ENCODE assay signal across 1 cellular context in the genomic region with DNA sequence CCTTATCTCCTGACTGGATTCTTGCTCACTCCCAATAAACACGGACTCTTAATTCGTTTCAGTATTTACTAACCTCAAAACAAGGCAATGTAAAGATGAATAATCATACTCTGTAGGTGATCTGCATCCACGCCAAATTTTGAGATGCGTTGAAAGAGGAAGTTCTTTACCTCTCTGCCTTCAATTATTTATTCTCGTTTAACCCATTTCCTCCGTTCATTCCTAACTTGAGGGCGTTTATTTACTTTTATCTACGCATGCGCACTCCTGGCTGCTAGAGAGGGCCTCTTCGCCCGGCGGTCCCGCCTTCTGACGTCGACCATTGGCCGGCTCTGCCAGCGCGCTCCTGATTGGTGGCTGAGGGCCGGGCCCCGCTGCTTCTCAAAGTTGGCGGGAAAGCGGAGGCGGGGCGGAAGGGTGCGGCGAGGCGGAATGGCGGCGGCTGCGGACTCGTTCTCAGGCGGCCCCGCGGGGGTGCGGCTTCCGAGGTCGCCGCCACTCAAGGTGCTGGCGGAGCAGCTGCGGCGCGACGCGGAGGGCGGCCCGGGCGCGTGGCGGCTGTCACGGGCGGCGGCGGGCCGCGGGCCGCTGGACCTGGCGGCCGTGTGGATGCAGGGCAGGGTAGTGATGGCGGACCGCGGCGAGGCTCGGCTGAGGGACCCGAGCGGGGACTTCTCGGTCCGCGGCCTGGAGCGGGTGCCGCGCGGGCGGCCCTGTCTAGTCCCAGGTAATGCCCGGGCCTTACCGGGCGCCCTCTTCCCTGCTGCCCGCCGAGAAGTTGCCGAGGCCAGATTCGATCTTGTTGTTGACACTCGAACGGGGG.
TF ChIP-seq lines count a peak whose summit lies in the region.

A gene (plus strand): TSS at position 420 of the 823 bp plus-strand sequence. CDS start 13 bp downstream, at position 433.

TF ChIP-seq in GM12878, 131 proteins besides CTCF, POLR2A, EP300 and RAD21 (continued from another document and continues in another):
- TF ChIP-seq, protein P1, sequence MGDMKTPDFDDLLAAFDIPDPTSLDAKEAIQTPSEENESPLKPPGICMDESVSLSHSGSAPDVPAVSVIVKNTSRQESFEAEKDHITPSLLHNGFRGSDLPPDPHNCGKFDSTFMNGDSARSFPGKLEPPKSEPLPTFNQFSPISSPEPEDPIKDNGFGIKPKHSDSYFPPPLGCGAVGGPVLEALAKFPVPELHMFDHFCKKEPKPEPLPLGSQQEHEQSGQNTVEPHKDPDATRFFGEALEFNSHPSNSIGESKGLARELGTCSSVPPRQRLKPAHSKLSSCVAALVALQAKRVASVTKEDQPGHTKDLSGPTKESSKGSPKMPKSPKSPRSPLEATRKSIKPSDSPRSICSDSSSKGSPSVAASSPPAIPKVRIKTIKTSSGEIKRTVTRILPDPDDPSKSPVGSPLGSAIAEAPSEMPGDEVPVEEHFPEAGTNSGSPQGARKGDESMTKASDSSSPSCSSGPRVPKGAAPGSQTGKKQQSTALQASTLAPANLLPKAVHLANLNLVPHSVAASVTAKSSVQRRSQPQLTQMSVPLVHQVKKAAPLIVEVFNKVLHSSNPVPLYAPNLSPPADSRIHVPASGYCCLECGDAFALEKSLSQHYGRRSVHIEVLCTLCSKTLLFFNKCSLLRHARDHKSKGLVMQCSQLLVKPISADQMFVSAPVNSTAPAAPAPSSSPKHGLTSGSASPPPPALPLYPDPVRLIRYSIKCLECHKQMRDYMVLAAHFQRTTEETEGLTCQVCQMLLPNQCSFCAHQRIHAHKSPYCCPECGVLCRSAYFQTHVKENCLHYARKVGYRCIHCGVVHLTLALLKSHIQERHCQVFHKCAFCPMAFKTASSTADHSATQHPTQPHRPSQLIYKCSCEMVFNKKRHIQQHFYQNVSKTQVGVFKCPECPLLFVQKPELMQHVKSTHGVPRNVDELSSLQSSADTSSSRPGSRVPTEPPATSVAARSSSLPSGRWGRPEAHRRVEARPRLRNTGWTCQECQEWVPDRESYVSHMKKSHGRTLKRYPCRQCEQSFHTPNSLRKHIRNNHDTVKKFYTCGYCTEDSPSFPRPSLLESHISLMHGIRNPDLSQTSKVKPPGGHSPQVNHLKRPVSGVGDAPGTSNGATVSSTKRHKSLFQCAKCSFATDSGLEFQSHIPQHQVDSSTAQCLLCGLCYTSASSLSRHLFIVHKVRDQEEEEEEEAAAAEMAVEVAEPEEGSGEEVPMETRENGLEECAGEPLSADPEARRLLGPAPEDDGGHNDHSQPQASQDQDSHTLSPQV (IDR thresholded peaks at IDR 0.05), result 0 out of 2 replicates have a peak, but pooled peaks have one; percentile 23
- TF ChIP-seq FOXM1 (IDR thresholded peaks at IDR 0.05; ENCODE audit: low read depth, low read length) (no peak), MEF2B (IDR thresholded peaks at IDR 0.05; ENCODE audit: partially characterized antibody, poor library complexity, severe bottlenecking) (no peak), SMAD5 (IDR thresholded peaks at IDR 0.05; ENCODE audit: low read depth) (no peak), FOS (IDR thresholded peaks at IDR 0.05; ENCODE audit: borderline replicate concordance, extremely low read depth, insufficient read length) (peak; percentile 69), ZZZ3 (IDR thresholded peaks at IDR 0.05; ENCODE audit: control insufficient read depth, insufficient read length, low read depth) (no peak), SPI1 (IDR thresholded peaks at IDR 0.05; ENCODE audit: borderline replicate concordance, insufficient read depth, low read depth, low read length) (no peak), SREBF1 (IDR thresholded peaks at IDR 0.05; ENCODE audit: low read length) (no peak), ZNF274 (IDR thresholded peaks at IDR 0.05; ENCODE audit: insufficient read depth, insufficient read length) (no peak), TARDBP (IDR thresholded peaks at IDR 0.05; ENCODE audit: borderline replicate concordance) (no peak), EGR1 (IDR thresholded peaks at IDR 0.05; ENCODE audit: borderline replicate concordance in 1 of 2, low read depth in 2 of 2, low read length in 2 of 2) (peak in 1 of 2 experiments; percentile 74; a peak in 2 of 3 replicates), NBN (IDR thresholded peaks at IDR 0.05) (no peak; the same call in 1 of the 2 replicates), CHD2 (IDR thresholded peaks at IDR 0.05; ENCODE audit: borderline replicate concordance, low read depth, low read length) (peak; percentile 88; the same call in 1 of the 2 replicates), ESRRA (IDR thresholded peaks at IDR 0.05; ENCODE audit: low read length) (no peak), MYB (IDR thresholded peaks at IDR 0.05; ENCODE audit: borderline replicate concordance, low read depth, low read length) (no peak), NR2F1 (conservative IDR thresholded peaks at IDR 0.05) (peak; percentile 44), HCFC1 (IDR thresholded peaks at IDR 0.05; ENCODE audit: low read length) (no peak)
- TF ChIP-seq, protein P2, sequence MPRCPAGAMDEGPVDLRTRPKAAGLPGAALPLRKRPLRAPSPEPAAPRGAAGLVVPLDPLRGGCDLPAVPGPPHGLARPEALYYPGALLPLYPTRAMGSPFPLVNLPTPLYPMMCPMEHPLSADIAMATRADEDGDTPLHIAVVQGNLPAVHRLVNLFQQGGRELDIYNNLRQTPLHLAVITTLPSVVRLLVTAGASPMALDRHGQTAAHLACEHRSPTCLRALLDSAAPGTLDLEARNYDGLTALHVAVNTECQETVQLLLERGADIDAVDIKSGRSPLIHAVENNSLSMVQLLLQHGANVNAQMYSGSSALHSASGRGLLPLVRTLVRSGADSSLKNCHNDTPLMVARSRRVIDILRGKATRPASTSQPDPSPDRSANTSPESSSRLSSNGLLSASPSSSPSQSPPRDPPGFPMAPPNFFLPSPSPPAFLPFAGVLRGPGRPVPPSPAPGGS (IDR thresholded peaks at IDR 0.05; ENCODE audit: borderline replicate concordance, insufficient read depth, low read depth, low read length, poor library complexity, severe bottlenecking), result no peak
- TF ChIP-seq, protein P3, sequence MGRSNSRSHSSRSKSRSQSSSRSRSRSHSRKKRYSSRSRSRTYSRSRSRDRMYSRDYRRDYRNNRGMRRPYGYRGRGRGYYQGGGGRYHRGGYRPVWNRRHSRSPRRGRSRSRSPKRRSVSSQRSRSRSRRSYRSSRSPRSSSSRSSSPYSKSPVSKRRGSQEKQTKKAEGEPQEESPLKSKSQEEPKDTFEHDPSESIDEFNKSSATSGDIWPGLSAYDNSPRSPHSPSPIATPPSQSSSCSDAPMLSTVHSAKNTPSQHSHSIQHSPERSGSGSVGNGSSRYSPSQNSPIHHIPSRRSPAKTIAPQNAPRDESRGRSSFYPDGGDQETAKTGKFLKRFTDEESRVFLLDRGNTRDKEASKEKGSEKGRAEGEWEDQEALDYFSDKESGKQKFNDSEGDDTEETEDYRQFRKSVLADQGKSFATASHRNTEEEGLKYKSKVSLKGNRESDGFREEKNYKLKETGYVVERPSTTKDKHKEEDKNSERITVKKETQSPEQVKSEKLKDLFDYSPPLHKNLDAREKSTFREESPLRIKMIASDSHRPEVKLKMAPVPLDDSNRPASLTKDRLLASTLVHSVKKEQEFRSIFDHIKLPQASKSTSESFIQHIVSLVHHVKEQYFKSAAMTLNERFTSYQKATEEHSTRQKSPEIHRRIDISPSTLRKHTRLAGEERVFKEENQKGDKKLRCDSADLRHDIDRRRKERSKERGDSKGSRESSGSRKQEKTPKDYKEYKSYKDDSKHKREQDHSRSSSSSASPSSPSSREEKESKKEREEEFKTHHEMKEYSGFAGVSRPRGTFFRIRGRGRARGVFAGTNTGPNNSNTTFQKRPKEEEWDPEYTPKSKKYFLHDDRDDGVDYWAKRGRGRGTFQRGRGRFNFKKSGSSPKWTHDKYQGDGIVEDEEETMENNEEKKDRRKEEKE (IDR thresholded peaks at IDR 0.05), result no peak
- TF ChIP-seq, protein P4, sequence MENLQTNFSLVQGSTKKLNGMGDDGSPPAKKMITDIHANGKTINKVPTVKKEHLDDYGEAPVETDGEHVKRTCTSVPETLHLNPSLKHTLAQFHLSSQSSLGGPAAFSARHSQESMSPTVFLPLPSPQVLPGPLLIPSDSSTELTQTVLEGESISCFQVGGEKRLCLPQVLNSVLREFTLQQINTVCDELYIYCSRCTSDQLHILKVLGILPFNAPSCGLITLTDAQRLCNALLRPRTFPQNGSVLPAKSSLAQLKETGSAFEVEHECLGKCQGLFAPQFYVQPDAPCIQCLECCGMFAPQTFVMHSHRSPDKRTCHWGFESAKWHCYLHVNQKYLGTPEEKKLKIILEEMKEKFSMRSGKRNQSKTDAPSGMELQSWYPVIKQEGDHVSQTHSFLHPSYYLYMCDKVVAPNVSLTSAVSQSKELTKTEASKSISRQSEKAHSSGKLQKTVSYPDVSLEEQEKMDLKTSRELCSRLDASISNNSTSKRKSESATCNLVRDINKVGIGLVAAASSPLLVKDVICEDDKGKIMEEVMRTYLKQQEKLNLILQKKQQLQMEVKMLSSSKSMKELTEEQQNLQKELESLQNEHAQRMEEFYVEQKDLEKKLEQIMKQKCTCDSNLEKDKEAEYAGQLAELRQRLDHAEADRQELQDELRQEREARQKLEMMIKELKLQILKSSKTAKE (IDR thresholded peaks at IDR 0.05; ENCODE audit: low read depth, poor library complexity, severe bottlenecking), result peak; percentile 41
- TF ChIP-seq, protein P5, sequence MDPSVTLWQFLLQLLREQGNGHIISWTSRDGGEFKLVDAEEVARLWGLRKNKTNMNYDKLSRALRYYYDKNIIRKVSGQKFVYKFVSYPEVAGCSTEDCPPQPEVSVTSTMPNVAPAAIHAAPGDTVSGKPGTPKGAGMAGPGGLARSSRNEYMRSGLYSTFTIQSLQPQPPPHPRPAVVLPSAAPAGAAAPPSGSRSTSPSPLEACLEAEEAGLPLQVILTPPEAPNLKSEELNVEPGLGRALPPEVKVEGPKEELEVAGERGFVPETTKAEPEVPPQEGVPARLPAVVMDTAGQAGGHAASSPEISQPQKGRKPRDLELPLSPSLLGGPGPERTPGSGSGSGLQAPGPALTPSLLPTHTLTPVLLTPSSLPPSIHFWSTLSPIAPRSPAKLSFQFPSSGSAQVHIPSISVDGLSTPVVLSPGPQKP (IDR thresholded peaks at IDR 0.05; ENCODE audit: low read depth, low read length), result peak; percentile 57; the same call in 1 of the 2 replicates
- TF ChIP-seq, protein P6, sequence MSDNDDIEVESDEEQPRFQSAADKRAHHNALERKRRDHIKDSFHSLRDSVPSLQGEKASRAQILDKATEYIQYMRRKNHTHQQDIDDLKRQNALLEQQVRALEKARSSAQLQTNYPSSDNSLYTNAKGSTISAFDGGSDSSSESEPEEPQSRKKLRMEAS (IDR thresholded peaks at IDR 0.05; ENCODE audit: low read depth, low read length), result peak; percentile 71; the same call in 1 of the 2 replicates
- TF ChIP-seq, protein P7, sequence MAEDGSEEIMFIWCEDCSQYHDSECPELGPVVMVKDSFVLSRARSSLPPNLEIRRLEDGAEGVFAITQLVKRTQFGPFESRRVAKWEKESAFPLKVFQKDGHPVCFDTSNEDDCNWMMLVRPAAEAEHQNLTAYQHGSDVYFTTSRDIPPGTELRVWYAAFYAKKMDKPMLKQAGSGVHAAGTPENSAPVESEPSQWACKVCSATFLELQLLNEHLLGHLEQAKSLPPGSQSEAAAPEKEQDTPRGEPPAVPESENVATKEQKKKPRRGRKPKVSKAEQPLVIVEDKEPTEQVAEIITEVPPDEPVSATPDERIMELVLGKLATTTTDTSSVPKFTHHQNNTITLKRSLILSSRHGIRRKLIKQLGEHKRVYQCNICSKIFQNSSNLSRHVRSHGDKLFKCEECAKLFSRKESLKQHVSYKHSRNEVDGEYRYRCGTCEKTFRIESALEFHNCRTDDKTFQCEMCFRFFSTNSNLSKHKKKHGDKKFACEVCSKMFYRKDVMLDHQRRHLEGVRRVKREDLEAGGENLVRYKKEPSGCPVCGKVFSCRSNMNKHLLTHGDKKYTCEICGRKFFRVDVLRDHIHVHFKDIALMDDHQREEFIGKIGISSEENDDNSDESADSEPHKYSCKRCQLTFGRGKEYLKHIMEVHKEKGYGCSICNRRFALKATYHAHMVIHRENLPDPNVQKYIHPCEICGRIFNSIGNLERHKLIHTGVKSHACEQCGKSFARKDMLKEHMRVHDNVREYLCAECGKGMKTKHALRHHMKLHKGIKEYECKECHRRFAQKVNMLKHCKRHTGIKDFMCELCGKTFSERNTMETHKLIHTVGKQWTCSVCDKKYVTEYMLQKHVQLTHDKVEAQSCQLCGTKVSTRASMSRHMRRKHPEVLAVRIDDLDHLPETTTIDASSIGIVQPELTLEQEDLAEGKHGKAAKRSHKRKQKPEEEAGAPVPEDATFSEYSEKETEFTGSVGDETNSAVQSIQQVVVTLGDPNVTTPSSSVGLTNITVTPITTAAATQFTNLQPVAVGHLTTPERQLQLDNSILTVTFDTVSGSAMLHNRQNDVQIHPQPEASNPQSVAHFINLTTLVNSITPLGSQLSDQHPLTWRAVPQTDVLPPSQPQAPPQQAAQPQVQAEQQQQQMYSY (CRISPR knock-in tag; IDR thresholded peaks at IDR 0.05), result no peak
- TF ChIP-seq, protein P8, sequence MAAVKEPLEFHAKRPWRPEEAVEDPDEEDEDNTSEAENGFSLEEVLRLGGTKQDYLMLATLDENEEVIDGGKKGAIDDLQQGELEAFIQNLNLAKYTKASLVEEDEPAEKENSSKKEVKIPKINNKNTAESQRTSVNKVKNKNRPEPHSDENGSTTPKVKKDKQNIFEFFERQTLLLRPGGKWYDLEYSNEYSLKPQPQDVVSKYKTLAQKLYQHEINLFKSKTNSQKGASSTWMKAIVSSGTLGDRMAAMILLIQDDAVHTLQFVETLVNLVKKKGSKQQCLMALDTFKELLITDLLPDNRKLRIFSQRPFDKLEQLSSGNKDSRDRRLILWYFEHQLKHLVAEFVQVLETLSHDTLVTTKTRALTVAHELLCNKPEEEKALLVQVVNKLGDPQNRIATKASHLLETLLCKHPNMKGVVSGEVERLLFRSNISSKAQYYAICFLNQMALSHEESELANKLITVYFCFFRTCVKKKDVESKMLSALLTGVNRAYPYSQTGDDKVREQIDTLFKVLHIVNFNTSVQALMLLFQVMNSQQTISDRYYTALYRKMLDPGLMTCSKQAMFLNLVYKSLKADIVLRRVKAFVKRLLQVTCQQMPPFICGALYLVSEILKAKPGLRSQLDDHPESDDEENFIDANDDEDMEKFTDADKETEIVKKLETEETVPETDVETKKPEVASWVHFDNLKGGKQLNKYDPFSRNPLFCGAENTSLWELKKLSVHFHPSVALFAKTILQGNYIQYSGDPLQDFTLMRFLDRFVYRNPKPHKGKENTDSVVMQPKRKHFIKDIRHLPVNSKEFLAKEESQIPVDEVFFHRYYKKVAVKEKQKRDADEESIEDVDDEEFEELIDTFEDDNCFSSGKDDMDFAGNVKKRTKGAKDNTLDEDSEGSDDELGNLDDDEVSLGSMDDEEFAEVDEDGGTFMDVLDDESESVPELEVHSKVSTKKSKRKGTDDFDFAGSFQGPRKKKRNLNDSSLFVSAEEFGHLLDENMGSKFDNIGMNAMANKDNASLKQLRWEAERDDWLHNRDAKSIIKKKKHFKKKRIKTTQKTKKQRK (IDR thresholded peaks at IDR 0.05; ENCODE audit: low read depth, low read length), result peak; percentile 40; the same call in 1 of the 2 replicates
- TF ChIP-seq, protein P9, sequence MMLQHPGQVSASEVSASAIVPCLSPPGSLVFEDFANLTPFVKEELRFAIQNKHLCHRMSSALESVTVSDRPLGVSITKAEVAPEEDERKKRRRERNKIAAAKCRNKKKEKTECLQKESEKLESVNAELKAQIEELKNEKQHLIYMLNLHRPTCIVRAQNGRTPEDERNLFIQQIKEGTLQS (IDR thresholded peaks at IDR 0.05; ENCODE audit: borderline replicate concordance, extremely low read depth, low read depth, low read length), result no peak
- TF ChIP-seq, protein P10, sequence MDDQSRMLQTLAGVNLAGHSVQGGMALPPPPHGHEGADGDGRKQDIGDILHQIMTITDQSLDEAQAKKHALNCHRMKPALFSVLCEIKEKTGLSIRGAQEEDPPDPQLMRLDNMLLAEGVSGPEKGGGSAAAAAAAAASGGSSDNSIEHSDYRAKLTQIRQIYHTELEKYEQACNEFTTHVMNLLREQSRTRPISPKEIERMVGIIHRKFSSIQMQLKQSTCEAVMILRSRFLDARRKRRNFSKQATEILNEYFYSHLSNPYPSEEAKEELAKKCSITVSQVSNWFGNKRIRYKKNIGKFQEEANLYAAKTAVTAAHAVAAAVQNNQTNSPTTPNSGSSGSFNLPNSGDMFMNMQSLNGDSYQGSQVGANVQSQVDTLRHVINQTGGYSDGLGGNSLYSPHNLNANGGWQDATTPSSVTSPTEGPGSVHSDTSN (IDR thresholded peaks at IDR 0.05; ENCODE audit: insufficient replicate concordance, low read depth, low read length), result peak; percentile 92
